Comparison of ENCODE assay signal across 8 cellular contexts in the genomic region with DNA sequence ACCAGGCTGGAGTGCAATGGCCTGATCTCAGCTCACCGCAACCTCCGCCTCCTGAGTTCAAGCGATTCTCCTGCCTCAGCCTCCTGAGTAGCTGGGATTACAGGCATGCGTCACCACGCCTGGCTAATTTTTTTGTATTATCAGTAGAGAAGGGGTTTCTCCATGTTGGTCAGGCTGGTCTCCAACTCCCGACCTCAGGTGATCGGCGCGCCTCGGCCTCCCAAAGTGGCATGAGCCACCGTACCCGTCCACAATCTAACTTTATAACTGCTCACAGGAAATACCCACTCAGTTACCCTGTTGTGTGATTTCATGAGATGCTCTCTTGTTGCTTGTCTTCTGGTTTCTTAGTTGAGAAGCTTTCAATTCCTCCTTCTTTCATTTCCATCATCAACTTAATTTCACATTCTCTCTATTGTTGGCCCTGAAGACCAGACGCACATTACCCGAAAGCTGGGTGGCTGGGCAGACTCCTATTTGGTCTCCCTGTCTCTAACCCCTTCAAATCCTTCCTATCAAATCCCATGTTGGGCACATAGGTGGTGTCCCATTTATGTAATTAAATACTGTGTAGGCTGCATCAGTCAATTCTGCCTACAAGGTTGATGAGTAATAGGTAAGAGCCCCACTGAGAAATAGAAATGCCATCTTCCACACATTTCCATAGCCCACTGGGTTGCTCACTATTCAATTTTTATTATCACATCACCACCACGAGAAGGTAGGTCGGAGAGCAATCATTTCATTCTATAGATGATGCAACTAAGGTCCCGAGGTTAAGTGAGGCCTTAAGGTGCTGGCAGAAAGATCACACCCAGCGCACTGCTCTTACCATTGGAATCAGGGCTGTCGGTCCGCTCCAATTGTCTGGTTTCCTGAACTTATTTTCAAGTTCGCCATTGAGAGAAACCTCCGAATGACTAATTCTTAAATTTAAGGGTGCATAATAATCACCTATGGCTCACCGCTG. TPM values are rescaled to one million over a fixed set of nuclear protein-coding genes. Genes with fewer than 3 reads are reported as not detected.
DNase-seq lines count a peak whose midpoint lies in the region; ATAC-seq and TF ChIP-seq lines count a peak whose summit lies in the region.

No MANE protein-coding gene starts in this region.

- intact Hi-C loops in right cardiac atrium (cut with DNase I), result no loop called here

- H3K27ac ChIP-seq in right cardiac atrium (ENCODE audit: low read length), result peak overlapping the region; percentile 86
- peak overlapping the region; percentile 79 for H3K27ac ChIP-seq in smooth muscle cell (ENCODE audit: low read depth)

- 59% methylated on average over 23 of the region's 23 CpGs for WGBS in right cardiac atrium
- 65% methylated on average over 23 of the region's 23 CpGs for WGBS in smooth muscle cell (ENCODE audit: low lambda C conversion rate)

- peaks cover 21% of the 10 kb centered on the region for H3K36me3 ChIP-seq in smooth muscle cell (ENCODE audit: low read depth)

- H3K4me1 ChIP-seq in right cardiac atrium (ENCODE audit: control insufficient read depth, insufficient read depth, low read length) (peaks cover 7% of the 10 kb centered on the region), smooth muscle cell (ENCODE audit: low read depth) (peaks cover 10% of the 10 kb centered on the region)

- no peak for TF ChIP-seq CTCF in smooth muscle cell (IDR thresholded peaks at IDR 0.05; ENCODE audit: borderline replicate concordance, insufficient read depth, poor library complexity, severe bottlenecking)

- peak overlapping the region; percentile 91 for H3K4me3 ChIP-seq in right cardiac atrium (ENCODE audit: low read length)
- peak overlapping the region; percentile 73 for H3K4me3 ChIP-seq in smooth muscle cell

- H3K9me3 Mint-ChIP-seq in activated T-cell treated with anti-CD3 and anti-CD28 coated beads, Interleukin-2, amount 50 U/mL, for 72 hours, result no peaks in the 10 kb centered on the region

- peaks cover 31% of the 10 kb centered on the region for H3F3A ChIP-seq in smooth muscle cell (ENCODE audit: low read depth)

- no peaks in the 10 kb centered on the region for H3K27me3 Mint-ChIP-seq in activated T-cell treated with anti-CD3 and anti-CD28 coated beads, Interleukin-2, amount 50 U/mL, for 72 hours (ENCODE audit: low read depth)

- H3K9me3 ChIP-seq in right cardiac atrium (ENCODE audit: control insufficient read depth, low read length) (no peaks in the 10 kb centered on the region), smooth muscle cell (replicated peaks; ENCODE audit: low read depth) (no peaks in the 10 kb centered on the region)

- peak overlapping the region; percentile 90 for H3K9ac ChIP-seq in smooth muscle cell (ENCODE audit: low read depth)

- H3K4me3 Mint-ChIP-seq in activated T-cell treated with anti-CD3 and anti-CD28 coated beads, Interleukin-2, amount 50 U/mL, for 72 hours, result peak overlapping the region; percentile 86 to 88

- peaks cover 20% of the 10 kb centered on the region for H4K20me1 ChIP-seq in smooth muscle cell (ENCODE audit: low read depth)

- peak; percentile 49 to 50 for ATAC-seq in activated T-cell treated with anti-CD3 and anti-CD28 coated beads, Interleukin-2, amount 50 U/mL, for 72 hours (replicated peaks in 1 of 2)
- ATAC-seq in right cardiac atrium, result no peak

- peak overlapping the region; percentile 51 for H2AFZ ChIP-seq in smooth muscle cell (ENCODE audit: low read depth)

- peaks cover 52% of the 10 kb centered on the region for H3K4me1 Mint-ChIP-seq in activated T-cell treated with anti-CD3 and anti-CD28 coated beads, Interleukin-2, amount 50 U/mL, for 72 hours (ENCODE audit: low read depth)

- H3K36me3 Mint-ChIP-seq in activated T-cell treated with anti-CD3 and anti-CD28 coated beads, Interleukin-2, amount 50 U/mL, for 72 hours (ENCODE audit: insufficient read depth in 2 of 2), result peaks cover 13 to 41% of the 10 kb centered on the region in 2 donors

- H3K4me2 ChIP-seq in smooth muscle cell, result peak overlapping the region; percentile 80

- peaks cover 16% of the 10 kb centered on the region for H3K79me2 ChIP-seq in smooth muscle cell (ENCODE audit: low read depth)

- peak overlapping the region; percentile 93 for H3K27ac Mint-ChIP-seq in activated T-cell treated with anti-CD3 and anti-CD28 coated beads, Interleukin-2, amount 50 U/mL, for 72 hours

- peak; percentile 21 for DNase-seq in stimulated activated CD4-positive, alpha-beta T cell treated with anti-CD3 and anti-CD28 coated beads, Interleukin-12 subunit alpha, Interleukin-12 subunit beta, amount 100 ng/mL, for 4 hours
- DNase-seq in stimulated activated CD4-positive, alpha-beta T cell treated with anti-CD3 and anti-CD28 coated beads, Interleukin-2, amount 100 ng/mL, for 48 hours, result no peak
- DNase-seq in activated T-cell treated with anti-CD3 and anti-CD28 coated beads, Interleukin-2, amount 50 U/mL, for 72 hours, result peak; percentile 47
- DNase-seq in right cardiac atrium, result peak in 1 of 3 donors; percentile 47
- DNase-seq in smooth muscle cell (lab: John Stamatoyannopoulos, UW; ENCODE audit: unreplicated experiment), result no peak
- no peak for DNase-seq in GM19238 (ENCODE audit: insufficient read length, low spot score)
- DNase-seq in activated gamma-delta T cell (lab: John Stamatoyannopoulos, UW), result no peak
- DNase-seq in GDM1 (lab: John Stamatoyannopoulos, UW), result no peak

- H3K27me3 ChIP-seq in right cardiac atrium (ENCODE audit: control insufficient read depth, insufficient read depth) (no peaks in the 10 kb centered on the region), smooth muscle cell (ENCODE audit: low read depth) (no peaks in the 10 kb centered on the region)

RNA-seq across cellular contexts. Expression of gene GSTO2, which starts 1.0 kb away (rescaled TPM):
- 1 to 10 TPM; 6.8 to 9.5 TPM for total RNA-seq in activated T-cell treated with anti-CD3 and anti-CD28 coated beads, Interleukin-2, amount 50 U/mL, for 72 hours
- total RNA-seq in right cardiac atrium (1 to 10 TPM in 1 of 4 donors, under 1 TPM in 3; 0.37 to 1.1 (median 0.72) TPM), smooth muscle cell (1.8 and 2.1 TPM in 2 replicates)
- polyA plus RNA-seq in right cardiac atrium (0.43 TPM), smooth muscle cell (3.7 and 4.9 TPM in 2 replicates)

RNA-seq across cellular contexts. Expression of gene GSTO1, which starts 13.3 kb away (rescaled TPM):
- 100 to 1,000 TPM; 113 to 117 TPM for total RNA-seq in activated T-cell treated with anti-CD3 and anti-CD28 coated beads, Interleukin-2, amount 50 U/mL, for 72 hours
- total RNA-seq in right cardiac atrium (100 to 1,000 TPM; 164 to 220 (median 198) TPM), smooth muscle cell (293 and 297 TPM in 2 replicates)
- polyA plus RNA-seq in right cardiac atrium (351 TPM), smooth muscle cell (407 and 440 TPM in 2 replicates)

RNA-seq across cellular contexts. Expression of gene CFAP43, which starts 35.8 kb away (rescaled TPM):
- under 1 TPM; 0.21 to 0.31 TPM for total RNA-seq in activated T-cell treated with anti-CD3 and anti-CD28 coated beads, Interleukin-2, amount 50 U/mL, for 72 hours
- under 1 TPM; 0.09 to 0.35 (median 0.22) TPM for total RNA-seq in right cardiac atrium
- 0.18 TPM for polyA plus RNA-seq in right cardiac atrium
- total RNA-seq in smooth muscle cell, result 0.04 and 0.49 TPM in 2 replicates
- 0.50 and 0.63 TPM in 2 replicates for polyA plus RNA-seq in smooth muscle cell

Comparison
In these comparisons a context has a peak if more than half of its experiments do, and no peak if none do; other contexts are left out.
1. DNase-seq: peak in stimulated activated CD4-positive, alpha-beta T cell treated with anti-CD3 and anti-CD28 coated beads, Interleukin-12 subunit alpha, Interleukin-12 subunit beta, amount 100 ng/mL, for 4 hours (single experiment) and activated T-cell treated with anti-CD3 and anti-CD28 coated beads, Interleukin-2, amount 50 U/mL, for 72 hours (2 of 2); none in stimulated activated CD4-positive, alpha-beta T cell treated with anti-CD3 and anti-CD28 coated beads, Interleukin-2, amount 100 ng/mL, for 48 hours (0 of 2), smooth muscle cell (single experiment), GM19238 (single experiment), activated gamma-delta T cell (single experiment) and GDM1 (single experiment).
2. ATAC-seq: peak in activated T-cell treated with anti-CD3 and anti-CD28 coated beads, Interleukin-2, amount 50 U/mL, for 72 hours (2 of 2); none in right cardiac atrium (0 of 2).